Comparison of ENCODE assay signal across 8 cellular contexts in the genomic region with DNA sequence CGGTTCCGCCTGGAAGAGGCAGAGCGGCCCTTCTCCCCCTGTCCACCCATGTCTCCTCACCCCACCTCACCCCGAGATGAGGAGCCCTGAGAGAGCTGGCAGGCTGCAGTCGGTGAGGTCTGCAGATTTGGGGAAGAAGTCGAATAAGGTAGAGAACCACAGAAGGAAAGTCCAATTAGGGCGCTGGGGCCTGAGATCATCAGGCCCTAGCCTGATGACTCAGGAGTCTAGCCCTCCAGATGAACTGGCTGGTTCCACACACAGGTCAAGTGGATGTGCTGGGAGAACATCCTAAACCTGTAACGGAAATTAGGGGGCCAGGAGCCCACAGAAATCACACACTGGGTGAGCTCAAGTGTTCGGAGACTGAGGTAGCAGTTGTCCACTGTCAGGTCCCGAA. TPM values are rescaled to one million over a fixed set of nuclear protein-coding genes. Genes with fewer than 3 reads are reported as not detected.
DNase-seq lines count a peak whose midpoint lies in the region; ATAC-seq and TF ChIP-seq lines count a peak whose summit lies in the region.

No MANE protein-coding gene starts in this region.

- H3K27ac ChIP-seq in DOHH2 (ENCODE audit: low read depth, low read length) (no peak overlapping the region), PC-3 (ENCODE audit: low read length) (no peak overlapping the region), trophoblast cell (ENCODE audit: low read depth, low read length) (no peak overlapping the region)

- no CpG with 5 or more reads among the region's 10 CpGs for WGBS in trophoblast cell (ENCODE audit: extremely low coverage, insufficient coverage, insufficient read length)

- DNase-seq in PC-3 (no peak), trophoblast cell (no peak), omental fat pad (ENCODE audit: low spot score) (no peak)
- no peak for DNase-seq in effector memory CD8-positive, alpha-beta T cell
- no peak for DNase-seq in stimulated activated naive CD4-positive, alpha-beta T cell treated with Interleukin-2 at 50 U/mL for 16 hours (lab: John Stamatoyannopoulos, UW)

- H3K27me3 ChIP-seq in DOHH2 (ENCODE audit: control insufficient read depth, low read length) (no peaks in the 10 kb centered on the region), PC-3 (ENCODE audit: low read length) (no peaks in the 10 kb centered on the region), trophoblast cell (ENCODE audit: insufficient read depth, low read length) (no peaks in the 10 kb centered on the region)

- peak overlapping the region; percentile 68 for H4K12ac ChIP-seq in trophoblast cell (ENCODE audit: low read depth, low read length)

- no peak overlapping the region for H3K4ac ChIP-seq in trophoblast cell (ENCODE audit: low read depth, low read length)

- H3K79me2 ChIP-seq in DOHH2 (ENCODE audit: control insufficient read depth, low read length) (peaks cover 32% of the 10 kb centered on the region), PC-3 (ENCODE audit: low read length) (peaks cover 29% of the 10 kb centered on the region), trophoblast cell (ENCODE audit: control insufficient read depth, insufficient read depth, low read length, poor library complexity) (peaks cover 1% of the 10 kb centered on the region)

- H2AFZ ChIP-seq in PC-3 (ENCODE audit: low read length): 0 out of 2 replicates have a peak overlapping the region, but pooled peaks have one; percentile 16
- H2AFZ ChIP-seq in trophoblast cell (ENCODE audit: insufficient read depth, low read length, poor library complexity): peak overlapping the region; percentile 11

- ATAC-seq in PC-3: no peak
- no peak for ATAC-seq in effector memory CD8-positive, alpha-beta T cell (replicated peaks)
- ATAC-seq in omental fat pad (ENCODE audit: low FRiP score): no peak
- no peak for ATAC-seq in GM18520 (IDR thresholded peaks at IDR 0.05; ENCODE audit: unreplicated experiment)
- ATAC-seq in GM21529 (IDR thresholded peaks at IDR 0.05; ENCODE audit: unreplicated experiment): no peak

- no peaks in the 10 kb centered on the region for H3K9me2 ChIP-seq in DOHH2 (replicated peaks; ENCODE audit: control insufficient read depth, low read length)
- H3K9me2 ChIP-seq in PC-3 (replicated peaks; ENCODE audit: low read length): no peaks in the 10 kb centered on the region; the same call in 1 of the 2 replicates

- H3K18ac ChIP-seq in trophoblast cell (ENCODE audit: low read length): no peak overlapping the region

- POLR2A ChIA-PET in PC-3 (lab: Charles Lee; ENCODE audit: unreplicated experiment): no interaction called here

- H3K9ac ChIP-seq in PC-3 (ENCODE audit: low read length): no peak overlapping the region
- no peak overlapping the region for H3K9ac ChIP-seq in trophoblast cell (ENCODE audit: low read length)

- BruUV-seq in PC-3 (replicated peaks; lab: Mats Ljungman, UMichigan): no TSS peak

- H3K9me3 Mint-ChIP-seq in effector memory CD8-positive, alpha-beta T cell: no peaks in the 10 kb centered on the region

- intact Hi-C loops in PC-3 (cut with micrococcal nuclease): loop anchor here (1.0 kb wide), 1 partner anchor 17 kb away; no protein-coding TSS in a partner anchor

- no peak overlapping the region for H2BK5ac ChIP-seq in trophoblast cell (ENCODE audit: low read depth, low read length, poor library complexity)

- H4K20me1 ChIP-seq in DOHH2 (ENCODE audit: control insufficient read depth, insufficient read depth, low read depth, low read length) (0 out of 2 replicates have a peak, but pooled peaks cover 5% of the 10 kb centered on the region), PC-3 (ENCODE audit: low read length) (peaks cover 4% of the 10 kb centered on the region; the same call in 1 of the 2 replicates)

- peak overlapping the region; percentile 82 for H2BK12ac ChIP-seq in trophoblast cell (ENCODE audit: low read length)

- peak overlapping the region; percentile 67 for H4K91ac ChIP-seq in trophoblast cell (ENCODE audit: low read depth, low read length)

- H3K4me1 ChIP-seq in DOHH2 (ENCODE audit: control insufficient read depth, low read length) (peaks cover 21% of the 10 kb centered on the region), PC-3 (ENCODE audit: insufficient read depth, low read length) (peaks cover 42% of the 10 kb centered on the region), trophoblast cell (ENCODE audit: control insufficient read depth in 1 of 2, insufficient read depth in 2 of 2, low read length in 2 of 2) (peaks cover 8 to 14% of the 10 kb centered on the region in 2 experiments)

- H3K36me3 Mint-ChIP-seq in effector memory CD8-positive, alpha-beta T cell (ENCODE audit: insufficient read depth): peaks cover 32% of the 10 kb centered on the region

- H3K27ac Mint-ChIP-seq in effector memory CD8-positive, alpha-beta T cell: peak overlapping the region; percentile 54 to 55

- H2AK5ac ChIP-seq in trophoblast cell (ENCODE audit: low read length): peak overlapping the region; percentile 77

- peak overlapping the region; percentile 21 for H3K14ac ChIP-seq in trophoblast cell (ENCODE audit: low read length)

- H3K27me3 Mint-ChIP-seq in effector memory CD8-positive, alpha-beta T cell: peaks cover 11 to 15% of the 10 kb centered on the region in 2 donors

- peak overlapping the region; percentile 95 for H3K4me3 ChIP-seq in DOHH2 (ENCODE audit: low read length)
- H3K4me3 ChIP-seq in PC-3 (ENCODE audit: low read length): peak overlapping the region; percentile 92
- no peak overlapping the region for H3K4me3 ChIP-seq in trophoblast cell (ENCODE audit: low read depth, low read length)

- TF ChIP-seq CTCF in DOHH2 (IDR thresholded peaks at IDR 0.05; ENCODE audit: low read depth, low read length, poor library complexity, severe bottlenecking) (no peak), PC-3 (conservative IDR thresholded peaks at IDR 0.05; ENCODE audit: low read depth, low read length) (no peak), omental fat pad (IDR thresholded peaks at IDR 0.05) (no peak)

- H3F3A ChIP-seq in DOHH2 (ENCODE audit: control insufficient read depth, insufficient read depth) (no peaks in the 10 kb centered on the region), PC-3 (ENCODE audit: low read length, unreplicated experiment) (peaks cover 4% of the 10 kb centered on the region)

- H2BK120ac ChIP-seq in trophoblast cell (ENCODE audit: insufficient read depth, low read length, poor library complexity): peak overlapping the region; percentile 30

- H3K23ac ChIP-seq in trophoblast cell (ENCODE audit: low read length): no peak overlapping the region

- H3K9me3 ChIP-seq in DOHH2 (ENCODE audit: control insufficient read depth, insufficient read depth, low read length) (no peaks in the 10 kb centered on the region), PC-3 (ENCODE audit: low read length) (no peaks in the 10 kb centered on the region), trophoblast cell (ENCODE audit: insufficient read depth, low read depth, low read length) (no peaks in the 10 kb centered on the region)

- peaks cover 15 to 18% of the 10 kb centered on the region in 2 donors for H3K4me1 Mint-ChIP-seq in effector memory CD8-positive, alpha-beta T cell (ENCODE audit: low read depth in 2 of 2)

- H3K36me3 ChIP-seq in DOHH2 (ENCODE audit: control insufficient read depth, low read length) (peaks cover 27% of the 10 kb centered on the region), PC-3 (ENCODE audit: low read depth, low read length) (peaks cover 16% of the 10 kb centered on the region), trophoblast cell (ENCODE audit: control insufficient read depth in 1 of 2, insufficient read depth in 2 of 2, low read length in 2 of 2) (peaks cover 6 to 9% of the 10 kb centered on the region in 2 experiments)

- H4K8ac ChIP-seq in trophoblast cell (ENCODE audit: low read depth, low read length): peak overlapping the region; percentile 37

- peaks cover 3% of the 10 kb centered on the region for H3K79me1 ChIP-seq in trophoblast cell (ENCODE audit: low read length)

- H3K4me3 Mint-ChIP-seq in effector memory CD8-positive, alpha-beta T cell: peak overlapping the region; percentile 2 to 48

- CTCF ChIA-PET in PC-3 (lab: Charles Lee): interaction anchor here (0.6 to 0.9 kb wide), 2 partner anchors 18 to 152 kb away, joined by 3 to 4 read pairs; no protein-coding TSS in a partner anchor

- H3K4me2 ChIP-seq in DOHH2 (ENCODE audit: low read length): peak overlapping the region; percentile 80
- H3K4me2 ChIP-seq in PC-3 (ENCODE audit: low read length): peak overlapping the region; percentile 83
- H3K4me2 ChIP-seq in trophoblast cell (ENCODE audit: low read length): no peak overlapping the region

RNA-seq across cellular contexts. Expression of gene METTL17, which starts 1.1 kb away (rescaled TPM):
- total RNA-seq in PC-3 (2014; rRNA removed) (83.0 and 99.0 TPM in 2 replicates), omental fat pad (10 to 100 TPM; 36.8 to 89.7 (median 51.3) TPM)
- 42.3 and 43.4 TPM in 2 replicates for polyA plus RNA-seq in trophoblast cell (2013)

RNA-seq across cellular contexts. Expression of gene SLC39A2, which starts 10.4 kb away (rescaled TPM):
- total RNA-seq in PC-3 (2014; rRNA removed) (not detected in 2 replicates), omental fat pad (not detected)
- polyA plus RNA-seq in trophoblast cell (2013): 0.77 and 0.78 TPM in 2 replicates

RNA-seq across cellular contexts. Expression of gene RNASE2, which starts 33.4 kb away (rescaled TPM):
- total RNA-seq in PC-3 (2014; rRNA removed): not detected in 2 replicates
- not detected in 2 replicates for polyA plus RNA-seq in trophoblast cell (2013)
- total RNA-seq in omental fat pad: 1 to 10 TPM; 2.5 to 8.2 (median 5.5) TPM

RNA-seq across cellular contexts. Expression of gene NDRG2, which starts 36.1 kb away (rescaled TPM):
- total RNA-seq in PC-3 (2014; rRNA removed) (4.0 and 4.7 TPM in 2 replicates), omental fat pad (100 to 1,000 TPM; 169 to 444 (median 218) TPM)
- polyA plus RNA-seq in trophoblast cell (2013): 18.2 and 19.0 TPM in 2 replicates

RNA-seq across cellular contexts. Expression of gene TPPP2, which starts 41.3 kb away (rescaled TPM):
- total RNA-seq in PC-3 (2014; rRNA removed) (not detected in 2 replicates), omental fat pad (not detected)
- polyA plus RNA-seq in trophoblast cell (2013): not detected in 2 replicates
